ENCODE assay signal across 8 cellular contexts in the genomic region with DNA sequence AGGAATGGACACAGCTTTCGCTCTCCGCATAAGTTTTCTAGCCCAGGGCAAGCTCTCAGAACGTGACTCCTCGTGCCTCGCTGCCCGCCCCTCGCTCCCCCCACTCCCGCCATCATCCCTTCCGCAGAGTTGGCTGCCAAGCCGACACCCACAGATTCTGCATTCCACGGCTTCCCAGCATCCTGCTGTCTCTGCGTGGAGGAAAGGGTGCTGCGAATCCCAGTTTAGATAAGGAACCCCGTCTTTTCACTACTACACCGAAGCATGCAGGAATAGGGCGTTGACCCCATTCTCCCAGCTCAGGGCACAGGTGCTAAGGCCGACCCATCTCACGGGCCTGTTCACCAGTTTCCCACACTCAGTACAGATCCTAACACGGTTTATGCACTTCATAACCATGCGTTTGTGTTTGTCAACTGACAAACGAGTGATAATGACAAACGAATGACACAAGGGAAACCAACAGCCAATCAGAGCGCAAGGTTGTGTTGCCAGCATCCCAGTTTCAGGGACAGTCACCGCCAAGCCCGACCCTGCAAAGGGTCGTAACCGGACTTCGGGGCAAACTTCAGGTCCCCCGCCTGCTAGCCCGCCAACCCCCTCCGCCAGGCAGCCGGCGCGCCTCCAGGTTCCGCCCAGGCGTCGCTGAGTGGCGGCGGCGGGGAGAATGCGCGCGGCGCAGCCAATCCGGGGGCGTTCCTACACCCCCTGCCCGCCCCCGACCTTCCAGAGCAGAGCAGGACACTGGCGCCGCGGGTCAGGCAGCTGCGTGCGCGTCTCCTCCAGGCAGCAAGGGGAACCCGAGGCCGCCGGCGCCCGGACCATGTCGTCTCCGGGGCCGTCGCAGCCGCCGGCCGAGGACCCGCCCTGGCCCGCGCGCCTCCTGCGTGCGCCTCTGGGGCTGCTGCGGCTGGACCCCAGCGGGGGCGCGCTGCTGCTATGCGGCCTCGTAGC.
DNase-seq lines count a peak whose midpoint lies in the region; ATAC-seq lines count a peak whose summit lies in the region.

Gene CYP2U1, plus strand, starts transcription at position 729 of the 954 bp plus-strand sequence. Its CDS starts 95 bp downstream, at position 824.

- peak; percentile 93 for ATAC-seq in GM18511 (IDR thresholded peaks at IDR 0.05; ENCODE audit: unreplicated experiment)
- peak; percentile 92 for ATAC-seq in HG02981 (IDR thresholded peaks at IDR 0.05; ENCODE audit: unreplicated experiment)

- DNase-seq in 8988T (peak; percentile 75), NCI-H2227 (lab: John Stamatoyannopoulos, UW; ENCODE audit: unreplicated experiment) (peak; percentile 67), cerebellar cortex (ENCODE audit: low spot score) (peak; percentile 77), kidney tubule cell (ENCODE audit: low spot score) (peak; percentile 78)
- DNase-seq in activated CD4-positive, CD25-positive, alpha-beta regulatory T cell treated with anti-CD3 and anti-CD28 coated beads, Interleukin-2, amount 50 U/mL, for 72 hours = peak; percentile 72
- DNase-seq in stimulated activated CD4-positive, alpha-beta T cell treated with anti-CD3 and anti-CD28 coated beads, Interleukin-1b, Interleukin-23, amount 100 ng/mL, for 1 hour (ENCODE audit: low read depth in 2 of 2) = peak; percentile 50 to 54

Comparison
In these comparisons a context has a peak if more than half of its experiments do, and no peak if none do; other contexts are left out.
1. Peak in every context shown above with its lines: DNase-seq and ATAC-seq.